Comparison of ENCODE assay signal across 12 cellular contexts in genomic region chr6:14499804-14500203, GRCh38.
DNase-seq lines count a peak whose midpoint lies in the region; ATAC-seq and TF ChIP-seq lines count a peak whose summit lies in the region.
"Had no signal": no experiment of that assay in that cellular context is flagged by ENCODE, and none has a peak within 500 bp of the region (broad histone marks: within the 10 kb centered on the region; RNA-seq: fewer than 3 reads in every experiment).

No MANE protein-coding gene starts in this region.

- CTCF ChIA-PET in activated CD4-positive, alpha-beta memory T cell treated with anti-CD3 and anti-CD28 coated beads for 36 hours (lab: Charles Lee) = no interaction called here

- ATAC-seq in HG03521 (IDR thresholded peaks at IDR 0.05; ENCODE audit: unreplicated experiment) = no peak
- ATAC-seq: activated CD4-positive, alpha-beta T cell treated with anti-CD3 and anti-CD28 coated beads for 36 hours; K562 had no signal

- peak overlapping the region; percentile 20; the same call in 1 of the 2 replicates for H3K27ac Mint-ChIP-seq in HFFc6
- no peak overlapping the region for H3K27ac Mint-ChIP-seq in activated CD4-positive, alpha-beta memory T cell treated with anti-CD3 and anti-CD28 coated beads for 36 hours
- H3K27ac Mint-ChIP-seq: activated CD4-positive, alpha-beta T cell treated with anti-CD3 and anti-CD28 coated beads for 36 hours had no signal

- H3K4me3 Mint-ChIP-seq in HFFc6 = peak overlapping the region; percentile 46
- H3K4me3 Mint-ChIP-seq in activated CD4-positive, alpha-beta memory T cell treated with anti-CD3 and anti-CD28 coated beads for 36 hours = no peak overlapping the region
- H3K4me3 Mint-ChIP-seq: activated CD4-positive, alpha-beta T cell treated with anti-CD3 and anti-CD28 coated beads for 36 hours; CD14-positive monocyte had no signal

- peaks cover 6% of the 10 kb centered on the region; the same call in 1 of the 2 replicates for H3K9me3 Mint-ChIP-seq in HFFc6
- H3K9me3 Mint-ChIP-seq in activated CD4-positive, alpha-beta memory T cell treated with anti-CD3 and anti-CD28 coated beads for 36 hours = peaks cover 4% of the 10 kb centered on the region

- DNase-seq in AG08395 (ENCODE audit: low spot score) (peak; percentile 92), HFFc6 (peak; percentile 86), amniotic stem cell (lab: John Stamatoyannopoulos, UW) (peak; percentile 79), iPS-NIHi7 (ENCODE audit: extremely low spot score) (peak; percentile 39), occipital lobe (lab: John Stamatoyannopoulos, UW) (no peak)
- no peak for DNase-seq in stimulated activated CD4-positive, alpha-beta T cell treated with anti-CD3 and anti-CD28 coated beads, Interleukin-15, amount 100 ng/mL, for 24 hours
- DNase-seq in activated CD4-positive, alpha-beta memory T cell treated with anti-CD3 and anti-CD28 coated beads for 36 hours = no peak
- DNase-seq: activated CD4-positive, alpha-beta T cell treated with anti-CD3 and anti-CD28 coated beads for 36 hours; heart right ventricle had no signal

- no peak for TF ChIP-seq CTCF in HFFc6 (IDR thresholded peaks at IDR 0.05)

- intact Hi-C loops in activated CD4-positive, alpha-beta memory T cell treated with anti-CD3 and anti-CD28 coated beads for 36 hours (cut with micrococcal nuclease) = no loop called here

- H3K4me1 Mint-ChIP-seq in HFFc6 (ENCODE audit: low read depth) = peaks cover 24% of the 10 kb centered on the region
- no peaks in the 10 kb centered on the region for H3K4me1 Mint-ChIP-seq in activated CD4-positive, alpha-beta memory T cell treated with anti-CD3 and anti-CD28 coated beads for 36 hours (ENCODE audit: low read depth)
- H3K4me1 Mint-ChIP-seq: CD14-positive monocyte had no signal

- POLR2A ChIA-PET in activated CD4-positive, alpha-beta memory T cell treated with anti-CD3 and anti-CD28 coated beads for 36 hours (lab: Charles Lee) = no interaction called here

- H3K36me3 Mint-ChIP-seq in HFFc6 (ENCODE audit: low read depth) = peaks cover 6% of the 10 kb centered on the region; the same call in 1 of the 2 replicates
- H3K36me3 Mint-ChIP-seq in activated CD4-positive, alpha-beta memory T cell treated with anti-CD3 and anti-CD28 coated beads for 36 hours = no peaks in the 10 kb centered on the region
- H3K36me3 Mint-ChIP-seq: CD14-positive monocyte had no signal

- H3K27me3 Mint-ChIP-seq in HFFc6 (ENCODE audit: insufficient read depth) = peaks cover 23% of the 10 kb centered on the region
- peaks cover 3% of the 10 kb centered on the region for H3K27me3 Mint-ChIP-seq in activated CD4-positive, alpha-beta memory T cell treated with anti-CD3 and anti-CD28 coated beads for 36 hours
- H3K27me3 Mint-ChIP-seq: activated CD4-positive, alpha-beta T cell treated with anti-CD3 and anti-CD28 coated beads for 36 hours had no signal

Comparison
In these comparisons a context has a peak if more than half of its experiments do, and no peak if none do; other contexts are left out.
1. DNase-seq: peak in AG08395 (single experiment), HFFc6 (single experiment), amniotic stem cell (single experiment) and iPS-NIHi7 (single experiment); none in stimulated activated CD4-positive, alpha-beta T cell treated with anti-CD3 and anti-CD28 coated beads, Interleukin-15, amount 100 ng/mL, for 24 hours (single experiment), occipital lobe (single experiment) and activated CD4-positive, alpha-beta memory T cell treated with anti-CD3 and anti-CD28 coated beads for 36 hours (single experiment).